Comparison of ENCODE assay signal across 24 cellular contexts in the genomic region with DNA sequence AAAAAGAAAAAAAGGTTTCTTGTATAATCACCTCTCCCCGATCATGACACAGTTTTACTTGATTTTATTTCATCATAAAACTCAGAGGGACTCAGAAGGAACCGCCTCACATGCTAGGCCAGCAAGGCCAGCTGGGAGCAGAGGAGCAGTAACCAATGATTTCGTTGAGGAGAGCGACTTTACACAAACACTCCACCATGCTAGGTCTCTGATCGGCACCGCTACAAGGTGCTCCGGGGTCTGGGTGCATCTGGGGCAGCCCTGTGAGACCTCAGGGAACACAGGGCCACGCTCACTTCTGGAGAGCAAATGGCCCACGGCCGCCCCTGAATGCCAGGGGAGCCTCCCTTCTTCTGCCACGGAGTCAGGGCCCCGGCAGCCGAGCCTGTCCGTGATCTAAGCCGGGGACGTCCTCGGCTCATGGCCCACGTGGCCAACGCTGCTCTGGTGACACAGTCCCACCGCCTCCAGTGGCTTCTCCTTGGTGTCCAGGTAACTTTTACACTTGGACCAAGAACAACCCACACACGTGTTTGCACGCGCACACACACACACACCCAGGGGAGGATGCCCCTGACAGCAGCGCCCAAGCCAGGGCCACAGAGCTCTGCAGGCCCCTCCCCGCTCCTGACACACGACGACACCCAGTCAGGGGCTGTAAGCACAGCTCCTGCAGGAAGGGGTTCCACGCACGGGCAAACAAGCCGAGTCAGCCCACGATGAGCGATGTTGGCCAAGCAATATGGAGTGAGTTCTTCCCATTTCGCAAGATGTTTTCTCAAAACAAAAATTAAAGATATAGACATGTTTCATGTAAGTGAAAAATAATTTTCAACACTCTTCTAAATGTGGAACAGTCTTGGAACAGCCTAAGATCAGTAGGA.
DNase-seq lines count a peak whose midpoint lies in the region; ATAC-seq and TF ChIP-seq lines count a peak whose summit lies in the region.
"Had no signal": no experiment of that assay in that cellular context is flagged by ENCODE, and none has a peak within 500 bp of the region (broad histone marks: within the 10 kb centered on the region; RNA-seq: fewer than 3 reads in every experiment).

No MANE protein-coding gene starts in this region.

- no peak for ATAC-seq in activated T-cell treated with anti-CD3 and anti-CD28 coated beads, Interleukin-2, amount 50 U/mL, for 4 hours
- no peak for ATAC-seq in activated T-cell treated with anti-CD3 and anti-CD28 coated beads, Interleukin-2, amount 50 U/mL, for 72 hours (replicated peaks in 1 of 2)
- peak; percentile 18 for ATAC-seq in gastroesophageal sphincter
- ATAC-seq in HG03457 (IDR thresholded peaks at IDR 0.05; ENCODE audit: unreplicated experiment): no peak
- ATAC-seq in HG02870 (IDR thresholded peaks at IDR 0.05; ENCODE audit: unreplicated experiment): no peak
- ATAC-seq: GM23338, left colon had no signal

- H3K27ac ChIP-seq in gastroesophageal sphincter: no peak overlapping the region
- H3K27ac ChIP-seq in trophoblast cell (ENCODE audit: low read depth, low read length): no peak overlapping the region
- H3K27ac ChIP-seq: ascending aorta, dorsolateral prefrontal cortex, upper lobe of left lung had no signal

- no peak for TF ChIP-seq CTCF in gastroesophageal sphincter (IDR thresholded peaks at IDR 0.05)

- no peak overlapping the region for H2AFZ ChIP-seq in trophoblast cell (ENCODE audit: insufficient read depth, low read length, poor library complexity)
- H2AFZ ChIP-seq: GM23338 had no signal

- no peaks in the 10 kb centered on the region for H3K36me3 Mint-ChIP-seq in activated T-cell treated with anti-CD3 and anti-CD28 coated beads, Interleukin-2, amount 50 U/mL, for 4 hours (ENCODE audit: insufficient read depth)
- no peaks in the 10 kb centered on the region for H3K36me3 Mint-ChIP-seq in activated T-cell treated with anti-CD3 and anti-CD28 coated beads, Interleukin-2, amount 50 U/mL, for 72 hours (ENCODE audit: insufficient read depth in 2 of 2)

- H3K23ac ChIP-seq in trophoblast cell (ENCODE audit: low read length): no peak overlapping the region

- POLR2A ChIA-PET in HEK293T (lab: Yijun Ruan, JAX): no interaction called here

- no peak for DNase-seq in activated T-cell treated with anti-CD3 and anti-CD28 coated beads, Interleukin-2, amount 50 U/mL, for 4 hours
- no peak for DNase-seq in activated T-cell treated with anti-CD3 and anti-CD28 coated beads, Interleukin-2, amount 50 U/mL, for 72 hours
- DNase-seq in H7 (peak; percentile 64), trophoblast cell (no peak), HEK293T (ENCODE audit: extremely low spot score) (no peak)
- DNase-seq: activated CD4-positive, CD25-positive, alpha-beta regulatory T cell; activated naive CD4-positive, alpha-beta T cell; activated T-cell treated with anti-CD3 and anti-CD28 coated beads, Interleukin-2, amount 50 U/mL, for 1 hour; EL; MG63; NCI-H1694 treated with DMSO at 0.1 percent for 48 hours; NCI-H2171 treated with DMSO at 0.1 percent for 48 hours; NCI-H526; stimulated activated CD4-positive, alpha-beta T cell treated with anti-CD3 and anti-CD28 coated beads, Interleukin-15, amount 100 ng/mL, for 24 hours had no signal

- TF ChIP-seq POLR2A in gastroesophageal sphincter (IDR thresholded peaks at IDR 0.05): no peak

- peaks cover 17% of the 10 kb centered on the region for H3K4me1 Mint-ChIP-seq in activated T-cell treated with anti-CD3 and anti-CD28 coated beads, Interleukin-2, amount 50 U/mL, for 4 hours (ENCODE audit: low read depth)
- peaks cover 22% of the 10 kb centered on the region for H3K4me1 Mint-ChIP-seq in activated T-cell treated with anti-CD3 and anti-CD28 coated beads, Interleukin-2, amount 50 U/mL, for 72 hours (ENCODE audit: low read depth)
- H3K4me1 Mint-ChIP-seq: GM23338, IgD-negative memory B cell had no signal

- H3K18ac ChIP-seq in trophoblast cell (ENCODE audit: low read length): no peak overlapping the region

- no peaks in the 10 kb centered on the region for H3K9me3 Mint-ChIP-seq in activated T-cell treated with anti-CD3 and anti-CD28 coated beads, Interleukin-2, amount 50 U/mL, for 4 hours
- no peaks in the 10 kb centered on the region for H3K9me3 Mint-ChIP-seq in activated T-cell treated with anti-CD3 and anti-CD28 coated beads, Interleukin-2, amount 50 U/mL, for 72 hours
- H3K9me3 Mint-ChIP-seq: central memory CD8-positive, alpha-beta T cell had no signal

- no peak overlapping the region for H4K91ac ChIP-seq in trophoblast cell (ENCODE audit: low read depth, low read length)

- H3K27ac Mint-ChIP-seq in activated T-cell treated with anti-CD3 and anti-CD28 coated beads, Interleukin-2, amount 50 U/mL, for 72 hours: no peak overlapping the region
- H3K27ac Mint-ChIP-seq: GM23338, IgD-negative memory B cell had no signal

- no peak overlapping the region for H2AK5ac ChIP-seq in trophoblast cell (ENCODE audit: low read length)

- H4K12ac ChIP-seq in trophoblast cell (ENCODE audit: low read depth, low read length): no peak overlapping the region

- CTCF ChIA-PET in HEK293T (lab: Yijun Ruan, JAX): interaction anchor here (0.7 kb wide), 1 partner anchor 8 kb away, joined by 3 read pairs; no protein-coding TSS in a partner anchor

- no peak overlapping the region for H2BK5ac ChIP-seq in trophoblast cell (ENCODE audit: low read depth, low read length, poor library complexity)

- H3K27me3 ChIP-seq in H7 (ENCODE audit: control insufficient read depth, insufficient read depth, low read length): no peaks in the 10 kb centered on the region
- H3K27me3 ChIP-seq in gastroesophageal sphincter: peaks cover 35% of the 10 kb centered on the region
- H3K27me3 ChIP-seq in trophoblast cell (ENCODE audit: insufficient read depth, low read length): no peaks in the 10 kb centered on the region
- H3K27me3 ChIP-seq: ascending aorta, dorsolateral prefrontal cortex, MG63, upper lobe of left lung had no signal

- H3K4me1 ChIP-seq in gastroesophageal sphincter (no peaks in the 10 kb centered on the region), trophoblast cell (ENCODE audit: control insufficient read depth in 1 of 2, insufficient read depth in 2 of 2, low read length in 2 of 2) (peaks cover 4 to 7% of the 10 kb centered on the region in 2 experiments)
- H3K4me1 ChIP-seq: ascending aorta, upper lobe of left lung had no signal

- no peaks in the 10 kb centered on the region for H3K9me3 ChIP-seq in gastroesophageal sphincter
- H3K9me3 ChIP-seq in trophoblast cell (ENCODE audit: insufficient read depth, low read depth, low read length): no peaks in the 10 kb centered on the region
- H3K9me3 ChIP-seq: ascending aorta, MG63, upper lobe of left lung had no signal

- no peaks in the 10 kb centered on the region for H3K79me2 ChIP-seq in trophoblast cell (ENCODE audit: control insufficient read depth, insufficient read depth, low read length, poor library complexity)

- no peak overlapping the region for H2BK120ac ChIP-seq in trophoblast cell (ENCODE audit: insufficient read depth, low read length, poor library complexity)

- WGBS in gastroesophageal sphincter (ENCODE audit: low coverage in 1 of 2), 2 donors: 65 to 82% methylated on average over 4 to 10 of the region's 33 CpGs
- WGBS in trophoblast cell (ENCODE audit: extremely low coverage, insufficient coverage, insufficient read length): no CpG with 5 or more reads among the region's 33 CpGs

- TF ChIP-seq EP300 in gastroesophageal sphincter (IDR thresholded peaks at IDR 0.05): no peak

- H4K8ac ChIP-seq in trophoblast cell (ENCODE audit: low read depth, low read length): no peak overlapping the region

- H3K36me3 ChIP-seq in H7 (replicated peaks; ENCODE audit: control insufficient read depth, insufficient read depth, low read length) (no peaks in the 10 kb centered on the region), gastroesophageal sphincter (no peaks in the 10 kb centered on the region), trophoblast cell (ENCODE audit: control insufficient read depth in 1 of 2, insufficient read depth in 2 of 2, low read length in 2 of 2) (no peaks in the 10 kb centered on the region)
- H3K36me3 ChIP-seq: ascending aorta, MG63, upper lobe of left lung had no signal

- H3K27me3 Mint-ChIP-seq in activated T-cell treated with anti-CD3 and anti-CD28 coated beads, Interleukin-2, amount 50 U/mL, for 4 hours (ENCODE audit: low read depth): peaks cover 33% of the 10 kb centered on the region
- H3K27me3 Mint-ChIP-seq in activated T-cell treated with anti-CD3 and anti-CD28 coated beads, Interleukin-2, amount 50 U/mL, for 72 hours (ENCODE audit: low read depth): peaks cover 30% of the 10 kb centered on the region

- H3K14ac ChIP-seq in trophoblast cell (ENCODE audit: low read length): no peak overlapping the region

- no peak overlapping the region for H2BK12ac ChIP-seq in trophoblast cell (ENCODE audit: low read length)

- no peak overlapping the region for H3K9ac ChIP-seq in trophoblast cell (ENCODE audit: low read length)

- H3K4me2 ChIP-seq in trophoblast cell (ENCODE audit: low read length): no peak overlapping the region
- H3K4me2 ChIP-seq: GM23338 had no signal

- H3K4me3 Mint-ChIP-seq in activated T-cell treated with anti-CD3 and anti-CD28 coated beads, Interleukin-2, amount 50 U/mL, for 4 hours: peak overlapping the region; percentile 14
- H3K4me3 Mint-ChIP-seq in activated T-cell treated with anti-CD3 and anti-CD28 coated beads, Interleukin-2, amount 50 U/mL, for 72 hours: no peak overlapping the region
- H3K4me3 Mint-ChIP-seq: central memory CD8-positive, alpha-beta T cell; GM23338 had no signal

- no peak overlapping the region for H3K4me3 ChIP-seq in H7 (ENCODE audit: insufficient read depth, low read depth, low read length)
- H3K4me3 ChIP-seq in gastroesophageal sphincter: no peak overlapping the region
- peak overlapping the region; percentile 44 for H3K4me3 ChIP-seq in trophoblast cell (ENCODE audit: low read depth, low read length)
- H3K4me3 ChIP-seq: ascending aorta, dorsolateral prefrontal cortex, GM23338, MG63, upper lobe of left lung had no signal

- no peaks in the 10 kb centered on the region for H3K79me1 ChIP-seq in trophoblast cell (ENCODE audit: low read length)

- no peak overlapping the region for H3K4ac ChIP-seq in trophoblast cell (ENCODE audit: low read depth, low read length)

TF ChIP-seq in HEK293T, 16 proteins besides CTCF, POLR2A, EP300 and RAD21:
- TF ChIP-seq HDGF (IDR thresholded peaks at IDR 0.05; ENCODE audit: borderline replicate concordance) (no peak), BHLHE40 (IDR thresholded peaks at IDR 0.05; ENCODE audit: borderline replicate concordance) (no peak), NFRKB (IDR thresholded peaks at IDR 0.05) (no peak)
